ENCODE assay signal across 18 cellular contexts in genomic region chr7:132965951-132966350, GRCh38.
DNase-seq lines count a peak whose midpoint lies in the region; ATAC-seq, FAIRE-seq and TF ChIP-seq lines count a peak whose summit lies in the region.
"Had no signal": no experiment of that assay in that cellular context is flagged by ENCODE, and none has a peak within 500 bp of the region (broad histone marks: within the 10 kb centered on the region; RNA-seq: fewer than 3 reads in every experiment).

No MANE protein-coding gene starts in this region.

- H3K79me2 ChIP-seq in GM12878 (ENCODE audit: control insufficient read depth, insufficient read depth, low read length) = no peaks in the 10 kb centered on the region

- no peak for TF ChIP-seq RAD21 in GM12878 (IDR thresholded peaks at IDR 0.05; ENCODE audit: insufficient read depth, low read depth, low read length)

- H4K20me1 ChIP-seq in GM12878 (ENCODE audit: control insufficient read depth, insufficient read depth) = no peaks in the 10 kb centered on the region

- H3K27ac ChIP-seq in RWPE2 (ENCODE audit: poor library complexity, severe bottlenecking) (no peak overlapping the region), GM12878 (ENCODE audit: control insufficient read depth, insufficient read depth) (no peak overlapping the region)
- H3K27ac ChIP-seq: KMS-11 had no signal

- WGBS in GM12878 (ENCODE audit: insufficient coverage, insufficient replicate concordance, low lambda C conversion rate, missing lambda C conversion rate) = 79% methylated on average over 3 of the region's 3 CpGs

- peaks cover 11% of the 10 kb centered on the region for H3K4me1 ChIP-seq in RWPE2 (ENCODE audit: insufficient read depth, poor library complexity, severe bottlenecking)
- no peaks in the 10 kb centered on the region for H3K4me1 ChIP-seq in GM12878 (ENCODE audit: control insufficient read depth, insufficient read depth, low read length)

- H3K27me3 ChIP-seq in RWPE2 (ENCODE audit: insufficient read depth, poor library complexity, severe bottlenecking) = no peaks in the 10 kb centered on the region
- no peaks in the 10 kb centered on the region for H3K27me3 ChIP-seq in GM12878 (replicated peaks in 1 of 2; ENCODE audit: control insufficient read depth in 2 of 2, insufficient read depth in 2 of 2, low read length in 1 of 2)

- no peaks in the 10 kb centered on the region for H3K27me3 Mint-ChIP-seq in HFFc6 (ENCODE audit: insufficient read depth)
- H3K27me3 Mint-ChIP-seq in activated CD8-positive, alpha-beta T cell treated with anti-CD3 and anti-CD28 coated beads, Interleukin-2, amount 10 ng/mL, durations not matched to agents 7 days and 5 days (ENCODE audit: low read depth) = no peaks in the 10 kb centered on the region
- H3K27me3 Mint-ChIP-seq: B cell; CD4-positive, CD25-positive, alpha-beta regulatory T cell; CD8-positive, alpha-beta memory T cell had no signal

- H3K36me3 Mint-ChIP-seq in HFFc6 (ENCODE audit: low read depth) = no peaks in the 10 kb centered on the region; the same call in none of the 2 replicates
- H3K36me3 Mint-ChIP-seq in activated CD8-positive, alpha-beta T cell treated with anti-CD3 and anti-CD28 coated beads, Interleukin-2, amount 10 ng/mL, durations not matched to agents 7 days and 5 days (ENCODE audit: low read depth) = peaks cover 2% of the 10 kb centered on the region

- in situ Hi-C loops in GM12878 (cut with MboI) = no loop called here
- in situ Hi-C loops in GM13976 (cut with MboI; ENCODE audit: low sequenced_read_pairs, unreplicated experiment) = no loop called here

- no peak overlapping the region for H2AFZ ChIP-seq in GM12878 (ENCODE audit: control insufficient read depth, low read depth, low read length)
- H2AFZ ChIP-seq: GM23338 had no signal

- CTCF ChIA-PET in GM12878 (lab: Yijun Ruan, JAX) = interaction anchor here (1.6 kb wide), 1 partner anchor 10 kb away, joined by 6 read pairs; no protein-coding TSS in a partner anchor
- CTCF ChIA-PET in activated CD8-positive, alpha-beta T cell treated with anti-CD3 and anti-CD28 coated beads, Interleukin-2, amount 10 ng/mL, durations not matched to agents 7 days and 5 days (lab: Charles Lee) = interaction anchor here (0.5 kb wide), 1 partner anchor 48 kb away, joined by 3 read pairs; no protein-coding TSS in a partner anchor

- no peaks in the 10 kb centered on the region for H3K36me3 ChIP-seq in RWPE2 (ENCODE audit: low read depth)
- H3K36me3 ChIP-seq in GM12878 (ENCODE audit: control insufficient read depth in 2 of 2, insufficient read depth in 2 of 2, low read length in 1 of 2) = no peaks in the 10 kb centered on the region

- SMC1A ChIA-PET in GM12878 (lab: Charles Lee; ENCODE audit: uncharacterized antibody, unreplicated experiment) = interaction anchor here (1.2 to 1.7 kb wide), 2 partner anchors 10 to 14 kb away, joined by 3 to 7 read pairs; no protein-coding TSS in a partner anchor

- ATAC-seq in RWPE2 (ENCODE audit: low read depth) (peak; percentile 60), GM12878 (no peak), HG02981 (IDR thresholded peaks at IDR 0.05; ENCODE audit: unreplicated experiment) (no peak)
- no peak for ATAC-seq in activated CD8-positive, alpha-beta T cell treated with anti-CD3 and anti-CD28 coated beads, Interleukin-2, amount 10 ng/mL, durations not matched to agents 7 days and 5 days
- ATAC-seq: GM23338, HCT116 had no signal

- no peak overlapping the region for H3K9ac ChIP-seq in GM12878 (ENCODE audit: control insufficient read depth, insufficient read depth, low read length)
- H3K9ac ChIP-seq: KMS-11 had no signal

- H3K27ac Mint-ChIP-seq in HFFc6 = peak overlapping the region; percentile 8; the same call in 1 of the 2 replicates
- H3K27ac Mint-ChIP-seq in activated CD8-positive, alpha-beta T cell treated with anti-CD3 and anti-CD28 coated beads, Interleukin-2, amount 10 ng/mL, durations not matched to agents 7 days and 5 days = no peak overlapping the region
- H3K27ac Mint-ChIP-seq: B cell; CD4-positive, CD25-positive, alpha-beta regulatory T cell; CD8-positive, alpha-beta memory T cell; GM23338 had no signal

- TF ChIP-seq CTCF in HFFc6 (IDR thresholded peaks at IDR 0.05) = no peak
- no peak for TF ChIP-seq CTCF in RWPE2 (IDR thresholded peaks at IDR 0.05; ENCODE audit: poor library complexity, severe bottlenecking)
- no peak for TF ChIP-seq CTCF in GM12878 (IDR thresholded peaks at IDR 0.05 in 2 of 3, conservative IDR thresholded peaks at IDR 0.05 in 1 of 3; ENCODE audit: control insufficient read depth in 2 of 3, extremely low read depth in 1 of 3, insufficient read depth in 1 of 3, low read depth in 3 of 3, low read length in 3 of 3)
- no peak for TF ChIP-seq CTCF in GM13976 (IDR thresholded peaks at IDR 0.05; ENCODE audit: borderline replicate concordance, control extremely low read depth, extremely low read depth, insufficient read depth, missing control alignments)

- H3K9me3 Mint-ChIP-seq in HFFc6 = no peaks in the 10 kb centered on the region
- no peaks in the 10 kb centered on the region for H3K9me3 Mint-ChIP-seq in activated CD8-positive, alpha-beta T cell treated with anti-CD3 and anti-CD28 coated beads, Interleukin-2, amount 10 ng/mL, durations not matched to agents 7 days and 5 days (ENCODE audit: insufficient read depth)
- H3K9me3 Mint-ChIP-seq: CD8-positive, alpha-beta memory T cell; GM23338 had no signal

- intact Hi-C loops in GM12878 (cut with micrococcal nuclease; ENCODE audit: unreplicated experiment) = no loop called here

- no peak overlapping the region for H3K4me2 ChIP-seq in GM12878 (ENCODE audit: control insufficient read depth, insufficient read depth)
- H3K4me2 ChIP-seq: GM23338, KMS-11 had no signal

- no peak for TF ChIP-seq EP300 in GM12878 (IDR thresholded peaks at IDR 0.05; ENCODE audit: borderline replicate concordance in 1 of 2, control insufficient read depth in 1 of 2, low read depth in 2 of 2, low read length in 2 of 2)

- H3K9me3 ChIP-seq in RWPE2 (ENCODE audit: severe bottlenecking) (no peaks in the 10 kb centered on the region), GM12878 (replicated peaks; ENCODE audit: control insufficient read depth, insufficient read depth, low read length) (no peaks in the 10 kb centered on the region)

- no peak overlapping the region for H3K4me3 ChIP-seq in RWPE2 (ENCODE audit: severe bottlenecking)
- no peak overlapping the region for H3K4me3 ChIP-seq in GM12878
- H3K4me3 ChIP-seq: GM23338 had no signal

- TF ChIP-seq POLR2A in GM12878 (IDR thresholded peaks at IDR 0.05; ENCODE audit: low read depth, low read length) = no peak

- DNase-seq in EH (ENCODE audit: low read depth) (peak; percentile 10), HFFc6 (no peak), RWPE2 (ENCODE audit: low spot score) (no peak), GM12878 (ENCODE audit: low read depth, low spot score) (no peak), GM13976 (ENCODE audit: low spot score) (no peak)
- no peak for DNase-seq in activated CD8-positive, alpha-beta T cell treated with anti-CD3 and anti-CD28 coated beads, Interleukin-2, amount 10 ng/mL, durations not matched to agents 7 days and 5 days
- DNase-seq in activated CD4-positive, alpha-beta T cell treated with anti-CD3 and anti-CD28 coated beads for 4 hours = no peak
- DNase-seq: C1 segment of cervical spinal cord; CD4-positive, CD25-positive, alpha-beta regulatory T cell; CD8-positive, alpha-beta memory T cell; COR-L47 had no signal

- peaks cover 33% of the 10 kb centered on the region for H3K4me1 Mint-ChIP-seq in HFFc6 (ENCODE audit: low read depth)
- no peaks in the 10 kb centered on the region for H3K4me1 Mint-ChIP-seq in activated CD8-positive, alpha-beta T cell treated with anti-CD3 and anti-CD28 coated beads, Interleukin-2, amount 10 ng/mL, durations not matched to agents 7 days and 5 days (ENCODE audit: low read depth)

- H3K4me3 Mint-ChIP-seq in HFFc6 = no peak overlapping the region
- no peak overlapping the region for H3K4me3 Mint-ChIP-seq in activated CD8-positive, alpha-beta T cell treated with anti-CD3 and anti-CD28 coated beads, Interleukin-2, amount 10 ng/mL, durations not matched to agents 7 days and 5 days
- H3K4me3 Mint-ChIP-seq: B cell; CD4-positive, CD25-positive, alpha-beta regulatory T cell; CD8-positive, alpha-beta memory T cell; GM23338 had no signal

- POLR2A ChIA-PET in GM12878 (lab: Charles Lee) = interaction anchor here (0.5 kb wide), 1 partner anchor 383 kb away, joined by 3 read pairs; no protein-coding TSS in a partner anchor
- POLR2A ChIA-PET in activated CD8-positive, alpha-beta T cell treated with anti-CD3 and anti-CD28 coated beads, Interleukin-2, amount 10 ng/mL, durations not matched to agents 7 days and 5 days (lab: Charles Lee) = no interaction called here

- BruUV-seq in GM12878 (replicated peaks; lab: Mats Ljungman, UMichigan) = no TSS peak

- FAIRE-seq in GM12878 (lab: Jason Lieb, UNC) = peak; percentile 23
- FAIRE-seq: G401.6, H54 had no signal

- RAD21 ChIA-PET in GM12878 (lab: Charles Lee; ENCODE audit: unreplicated experiment) = no interaction called here

TF ChIP-seq in GM12878, 131 proteins besides CTCF, POLR2A, EP300 and RAD21:
- TF ChIP-seq PAX8 (IDR thresholded peaks at IDR 0.05) = no peak
- TF ChIP-seq NBN (IDR thresholded peaks at IDR 0.05) = no peak
- no peak for TF ChIP-seq PML (IDR thresholded peaks at IDR 0.05; ENCODE audit: low read length)
- TF ChIP-seq JUND (IDR thresholded peaks at IDR 0.05; ENCODE audit: low read depth, low read length) = no peak
TF ChIP-seq in GM12878: peak in this region for 0.
